Comparison of ENCODE assay signal across 1 cellular context in the genomic region with DNA sequence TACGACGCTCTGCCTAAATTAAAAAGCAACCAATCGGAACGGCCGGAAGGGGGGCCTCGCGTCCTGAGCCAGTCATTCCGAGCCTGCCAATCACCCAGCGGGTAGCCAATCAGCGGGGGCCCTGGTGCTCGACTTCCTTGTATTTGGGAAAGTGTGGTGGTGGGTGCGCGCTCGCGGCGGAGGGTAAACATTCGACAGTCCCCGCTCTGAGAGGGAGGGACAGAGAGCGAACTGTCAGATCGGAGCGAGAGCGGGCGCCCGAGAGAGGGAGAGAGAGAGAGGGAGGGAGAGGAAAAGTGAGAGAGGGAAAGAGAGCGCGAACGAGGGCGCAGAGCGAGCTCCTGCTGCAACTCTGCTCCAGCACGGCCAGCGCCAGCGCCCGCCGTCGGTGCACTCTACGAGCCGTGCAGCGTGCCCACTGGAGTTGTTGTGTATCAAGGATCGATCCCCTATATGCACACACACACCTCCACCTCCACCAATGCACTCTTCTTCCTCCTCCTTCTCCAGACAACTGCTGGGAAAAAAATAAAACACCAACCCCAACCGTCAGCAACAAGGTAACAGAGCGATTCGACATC.
TF ChIP-seq lines count a peak whose summit lies in the region.

Gene POU3F3, plus strand, starts transcription at position 190 of the 581 bp plus-strand sequence. CDS start 1,396 bp downstream, outside the sequence.

TF ChIP-seq in H1, 55 proteins besides CTCF, POLR2A, EP300 and RAD21:
- TF ChIP-seq EZH2 (IDR thresholded peaks at IDR 0.05; ENCODE audit: low read depth, low read length, severe bottlenecking) (no peak), TAF7 (optimal IDR thresholded peaks at IDR 0.05; ENCODE audit: borderline replicate concordance, low read depth, low read length) (no peak), SIN3A (conservative IDR thresholded peaks at IDR 0.05 in 1 of 2, IDR thresholded peaks at IDR 0.05 in 1 of 2; ENCODE audit: low read depth in 1 of 2, low read length in 2 of 2) (peak; percentile 94 to 96), CREB1 (IDR thresholded peaks at IDR 0.05) (0 out of 2 replicates have a peak, but pooled peaks have one; percentile 17), CBX5 (IDR thresholded peaks at IDR 0.05; ENCODE audit: low read depth, low read length) (no peak), MAFK (IDR thresholded peaks at IDR 0.05; ENCODE audit: low read depth, low read length) (no peak), HDAC6 (IDR thresholded peaks at IDR 0.05; ENCODE audit: low read depth, low read length) (no peak), SUZ12 (IDR thresholded peaks at IDR 0.05; ENCODE audit: low read length) (no peak), BRCA1 (IDR thresholded peaks at IDR 0.05; ENCODE audit: low read depth, low read length) (no peak), KDM1A (IDR thresholded peaks at IDR 0.05; ENCODE audit: borderline replicate concordance, low read length) (no peak), HDAC2 (IDR thresholded peaks at IDR 0.05; ENCODE audit: borderline replicate concordance in 1 of 2, low read depth in 2 of 2, low read length in 2 of 2) (no peak; a peak in 1 of 4 replicates), GABPA (IDR thresholded peaks at IDR 0.05; ENCODE audit: borderline replicate concordance, insufficient read depth, low read length) (0 out of 2 replicates have a peak, but pooled peaks have one; percentile 47), KDM5A (IDR thresholded peaks at IDR 0.05; ENCODE audit: low read length) (no peak), CTBP2 (IDR thresholded peaks at IDR 0.05; ENCODE audit: borderline replicate concordance, insufficient read depth, insufficient read length, low read length) (peak; percentile 99), PHF8 (conservative IDR thresholded peaks at IDR 0.05; ENCODE audit: low read depth, low read length) (no peak), USF2 (IDR thresholded peaks at IDR 0.05; ENCODE audit: low read length) (no peak), SAP30 (IDR thresholded peaks at IDR 0.05; ENCODE audit: insufficient read depth, insufficient replicate concordance, low read length) (peak; percentile 42), CHD2 (IDR thresholded peaks at IDR 0.05; ENCODE audit: low read length) (0 out of 2 replicates have a peak, but pooled peaks have one; percentile 41), RBBP5 (IDR thresholded peaks at IDR 0.05; ENCODE audit: borderline replicate concordance, low read depth, low read length) (no peak; the same call in 1 of the 2 replicates), ZNF274 (IDR thresholded peaks at IDR 0.05; ENCODE audit: borderline replicate concordance, extremely low read depth, low read length) (no peak), JUN (IDR thresholded peaks at IDR 0.05; ENCODE audit: low read depth, low read length) (no peak), KDM4A (IDR thresholded peaks at IDR 0.05; ENCODE audit: low read depth, low read length, severe bottlenecking) (no peak), BCL11A (IDR thresholded peaks at IDR 0.05; ENCODE audit: low read depth in 2 of 2, low read length in 2 of 2) (no peak), EGR1 (IDR thresholded peaks at IDR 0.05; ENCODE audit: borderline replicate concordance, low read depth, low read length) (peak; percentile 95; the same call in 1 of the 2 replicates), ATF3 (IDR thresholded peaks at IDR 0.05; ENCODE audit: insufficient read depth, low read depth, low read length) (no peak), ASH2L (IDR thresholded peaks at IDR 0.05; ENCODE audit: low read length) (peak; percentile 39), POLR2AphosphoS5 (IDR thresholded peaks at IDR 0.05; ENCODE audit: low read depth, low read length) (no peak), RNF2 (IDR thresholded peaks at IDR 0.05; ENCODE audit: borderline replicate concordance, low read depth, low read length, missing control alignments, poor library complexity, severe bottlenecking) (no peak), SP1 (IDR thresholded peaks at IDR 0.05; ENCODE audit: low read depth, low read length) (peak; percentile 60; the same call in 1 of the 2 replicates), POU5F1 (IDR thresholded peaks at IDR 0.05; ENCODE audit: low read depth, low read length) (no peak), GTF2F1 (IDR thresholded peaks at IDR 0.05; ENCODE audit: borderline replicate concordance, low read depth, low read length) (no peak), TAF1 (IDR thresholded peaks at IDR 0.05; ENCODE audit: low read depth, low read length) (peak; percentile 43; the same call in 1 of the 2 replicates), RFX5 (IDR thresholded peaks at IDR 0.05; ENCODE audit: borderline replicate concordance, low read depth, low read length) (no peak), NRF1 (IDR thresholded peaks at IDR 0.05; ENCODE audit: low read depth, low read length) (no peak), TCF12 (IDR thresholded peaks at IDR 0.05; ENCODE audit: low read depth, low read length) (peak; percentile 69; the same call in 1 of the 2 replicates), NANOG (IDR thresholded peaks at IDR 0.05; ENCODE audit: insufficient read depth, low read depth, low read length, poor library complexity, severe bottlenecking) (peak; percentile 24), E2F6 (IDR thresholded peaks at IDR 0.05) (no peak), SIRT6 (IDR thresholded peaks at IDR 0.05; ENCODE audit: low read length) (no peak), CEBPB (IDR thresholded peaks at IDR 0.05; ENCODE audit: low read depth, low read length) (no peak), YY1 (IDR thresholded peaks at IDR 0.05; ENCODE audit: low read depth, low read length) (peak; percentile 81), SP2 (IDR thresholded peaks at IDR 0.05; ENCODE audit: low read length) (no peak), FOSL1 (IDR thresholded peaks at IDR 0.05; ENCODE audit: insufficient read depth, low read depth, low read length) (no peak)
- TF ChIP-seq, protein P1, sequence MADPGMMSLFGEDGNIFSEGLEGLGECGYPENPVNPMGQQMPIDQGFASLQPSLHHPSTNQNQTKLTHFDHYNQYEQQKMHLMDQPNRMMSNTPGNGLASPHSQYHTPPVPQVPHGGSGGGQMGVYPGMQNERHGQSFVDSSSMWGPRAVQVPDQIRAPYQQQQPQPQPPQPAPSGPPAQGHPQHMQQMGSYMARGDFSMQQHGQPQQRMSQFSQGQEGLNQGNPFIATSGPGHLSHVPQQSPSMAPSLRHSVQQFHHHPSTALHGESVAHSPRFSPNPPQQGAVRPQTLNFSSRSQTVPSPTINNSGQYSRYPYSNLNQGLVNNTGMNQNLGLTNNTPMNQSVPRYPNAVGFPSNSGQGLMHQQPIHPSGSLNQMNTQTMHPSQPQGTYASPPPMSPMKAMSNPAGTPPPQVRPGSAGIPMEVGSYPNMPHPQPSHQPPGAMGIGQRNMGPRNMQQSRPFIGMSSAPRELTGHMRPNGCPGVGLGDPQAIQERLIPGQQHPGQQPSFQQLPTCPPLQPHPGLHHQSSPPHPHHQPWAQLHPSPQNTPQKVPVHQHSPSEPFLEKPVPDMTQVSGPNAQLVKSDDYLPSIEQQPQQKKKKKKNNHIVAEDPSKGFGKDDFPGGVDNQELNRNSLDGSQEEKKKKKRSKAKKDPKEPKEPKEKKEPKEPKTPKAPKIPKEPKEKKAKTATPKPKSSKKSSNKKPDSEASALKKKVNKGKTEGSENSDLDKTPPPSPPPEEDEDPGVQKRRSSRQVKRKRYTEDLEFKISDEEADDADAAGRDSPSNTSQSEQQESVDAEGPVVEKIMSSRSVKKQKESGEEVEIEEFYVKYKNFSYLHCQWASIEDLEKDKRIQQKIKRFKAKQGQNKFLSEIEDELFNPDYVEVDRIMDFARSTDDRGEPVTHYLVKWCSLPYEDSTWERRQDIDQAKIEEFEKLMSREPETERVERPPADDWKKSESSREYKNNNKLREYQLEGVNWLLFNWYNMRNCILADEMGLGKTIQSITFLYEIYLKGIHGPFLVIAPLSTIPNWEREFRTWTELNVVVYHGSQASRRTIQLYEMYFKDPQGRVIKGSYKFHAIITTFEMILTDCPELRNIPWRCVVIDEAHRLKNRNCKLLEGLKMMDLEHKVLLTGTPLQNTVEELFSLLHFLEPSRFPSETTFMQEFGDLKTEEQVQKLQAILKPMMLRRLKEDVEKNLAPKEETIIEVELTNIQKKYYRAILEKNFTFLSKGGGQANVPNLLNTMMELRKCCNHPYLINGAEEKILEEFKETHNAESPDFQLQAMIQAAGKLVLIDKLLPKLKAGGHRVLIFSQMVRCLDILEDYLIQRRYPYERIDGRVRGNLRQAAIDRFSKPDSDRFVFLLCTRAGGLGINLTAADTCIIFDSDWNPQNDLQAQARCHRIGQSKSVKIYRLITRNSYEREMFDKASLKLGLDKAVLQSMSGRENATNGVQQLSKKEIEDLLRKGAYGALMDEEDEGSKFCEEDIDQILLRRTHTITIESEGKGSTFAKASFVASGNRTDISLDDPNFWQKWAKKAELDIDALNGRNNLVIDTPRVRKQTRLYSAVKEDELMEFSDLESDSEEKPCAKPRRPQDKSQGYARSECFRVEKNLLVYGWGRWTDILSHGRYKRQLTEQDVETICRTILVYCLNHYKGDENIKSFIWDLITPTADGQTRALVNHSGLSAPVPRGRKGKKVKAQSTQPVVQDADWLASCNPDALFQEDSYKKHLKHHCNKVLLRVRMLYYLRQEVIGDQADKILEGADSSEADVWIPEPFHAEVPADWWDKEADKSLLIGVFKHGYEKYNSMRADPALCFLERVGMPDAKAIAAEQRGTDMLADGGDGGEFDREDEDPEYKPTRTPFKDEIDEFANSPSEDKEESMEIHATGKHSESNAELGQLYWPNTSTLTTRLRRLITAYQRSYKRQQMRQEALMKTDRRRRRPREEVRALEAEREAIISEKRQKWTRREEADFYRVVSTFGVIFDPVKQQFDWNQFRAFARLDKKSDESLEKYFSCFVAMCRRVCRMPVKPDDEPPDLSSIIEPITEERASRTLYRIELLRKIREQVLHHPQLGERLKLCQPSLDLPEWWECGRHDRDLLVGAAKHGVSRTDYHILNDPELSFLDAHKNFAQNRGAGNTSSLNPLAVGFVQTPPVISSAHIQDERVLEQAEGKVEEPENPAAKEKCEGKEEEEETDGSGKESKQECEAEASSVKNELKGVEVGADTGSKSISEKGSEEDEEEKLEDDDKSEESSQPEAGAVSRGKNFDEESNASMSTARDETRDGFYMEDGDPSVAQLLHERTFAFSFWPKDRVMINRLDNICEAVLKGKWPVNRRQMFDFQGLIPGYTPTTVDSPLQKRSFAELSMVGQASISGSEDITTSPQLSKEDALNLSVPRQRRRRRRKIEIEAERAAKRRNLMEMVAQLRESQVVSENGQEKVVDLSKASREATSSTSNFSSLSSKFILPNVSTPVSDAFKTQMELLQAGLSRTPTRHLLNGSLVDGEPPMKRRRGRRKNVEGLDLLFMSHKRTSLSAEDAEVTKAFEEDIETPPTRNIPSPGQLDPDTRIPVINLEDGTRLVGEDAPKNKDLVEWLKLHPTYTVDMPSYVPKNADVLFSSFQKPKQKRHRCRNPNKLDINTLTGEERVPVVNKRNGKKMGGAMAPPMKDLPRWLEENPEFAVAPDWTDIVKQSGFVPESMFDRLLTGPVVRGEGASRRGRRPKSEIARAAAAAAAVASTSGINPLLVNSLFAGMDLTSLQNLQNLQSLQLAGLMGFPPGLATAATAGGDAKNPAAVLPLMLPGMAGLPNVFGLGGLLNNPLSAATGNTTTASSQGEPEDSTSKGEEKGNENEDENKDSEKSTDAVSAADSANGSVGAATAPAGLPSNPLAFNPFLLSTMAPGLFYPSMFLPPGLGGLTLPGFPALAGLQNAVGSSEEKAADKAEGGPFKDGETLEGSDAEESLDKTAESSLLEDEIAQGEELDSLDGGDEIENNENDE (IDR thresholded peaks at IDR 0.05; ENCODE audit: insufficient replicate concordance, low read length), result no peak
- TF ChIP-seq, protein P2, sequence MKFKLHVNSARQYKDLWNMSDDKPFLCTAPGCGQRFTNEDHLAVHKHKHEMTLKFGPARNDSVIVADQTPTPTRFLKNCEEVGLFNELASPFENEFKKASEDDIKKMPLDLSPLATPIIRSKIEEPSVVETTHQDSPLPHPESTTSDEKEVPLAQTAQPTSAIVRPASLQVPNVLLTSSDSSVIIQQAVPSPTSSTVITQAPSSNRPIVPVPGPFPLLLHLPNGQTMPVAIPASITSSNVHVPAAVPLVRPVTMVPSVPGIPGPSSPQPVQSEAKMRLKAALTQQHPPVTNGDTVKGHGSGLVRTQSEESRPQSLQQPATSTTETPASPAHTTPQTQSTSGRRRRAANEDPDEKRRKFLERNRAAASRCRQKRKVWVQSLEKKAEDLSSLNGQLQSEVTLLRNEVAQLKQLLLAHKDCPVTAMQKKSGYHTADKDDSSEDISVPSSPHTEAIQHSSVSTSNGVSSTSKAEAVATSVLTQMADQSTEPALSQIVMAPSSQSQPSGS (IDR thresholded peaks at IDR 0.05; ENCODE audit: low read length), result no peak
- TF ChIP-seq, protein P3, sequence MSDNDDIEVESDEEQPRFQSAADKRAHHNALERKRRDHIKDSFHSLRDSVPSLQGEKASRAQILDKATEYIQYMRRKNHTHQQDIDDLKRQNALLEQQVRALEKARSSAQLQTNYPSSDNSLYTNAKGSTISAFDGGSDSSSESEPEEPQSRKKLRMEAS (IDR thresholded peaks at IDR 0.05), result peak; percentile 55; the same call in 1 of the 2 replicates
